Comparison of ENCODE assay signal across 9 cellular contexts in the genomic region with DNA sequence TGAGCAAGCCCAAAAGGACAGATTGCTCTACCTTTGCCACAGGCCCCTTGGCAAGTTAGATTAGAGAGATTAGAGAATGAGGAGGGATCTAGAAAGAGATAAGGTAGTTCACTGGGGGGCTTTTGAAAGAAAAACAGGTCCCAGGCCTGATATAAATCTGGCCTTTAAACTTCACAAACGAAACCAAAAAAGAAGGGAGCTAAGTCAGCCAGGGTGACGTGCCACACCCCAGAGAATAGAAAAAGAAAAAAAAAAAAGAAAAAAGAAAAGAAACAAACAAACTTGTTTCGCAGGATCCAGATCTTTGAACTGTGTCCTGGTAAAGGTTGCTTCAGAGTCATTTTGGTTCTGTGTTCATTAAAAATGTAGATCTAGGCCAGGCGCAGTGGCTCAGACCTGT. TPM values are rescaled to one million over a fixed set of nuclear protein-coding genes. Genes with fewer than 3 reads are reported as not detected.
DNase-seq lines count a peak whose midpoint lies in the region; ATAC-seq, FAIRE-seq and TF ChIP-seq lines count a peak whose summit lies in the region.
"Had no signal": no experiment of that assay in that cellular context is flagged by ENCODE, and none has a peak within 500 bp of the region (broad histone marks: within the 10 kb centered on the region; RNA-seq: fewer than 3 reads in every experiment).

No MANE protein-coding gene starts in this region.

- H3K27ac Mint-ChIP-seq in activated B cell treated with CpG ODN at 0.5 μM for 24 hours: peak overlapping the region; percentile 92
- H3K27ac Mint-ChIP-seq: endodermal cell had no signal

- H3K9me3 Mint-ChIP-seq in activated B cell treated with CpG ODN at 0.5 μM for 24 hours: no peaks in the 10 kb centered on the region
- H3K9me3 Mint-ChIP-seq: endodermal cell had no signal

- 25 to 37% (median 27%) methylated on average over 4 of the region's 4 CpGs for WGBS in small intestine, 3 donors

- DNase-seq in GM12865 (ENCODE audit: low read depth) (no peak), activated B cell treated with CpG ODN at 0.5 μM for 24 hours (no peak), fibroblast of villous mesenchyme (ENCODE audit: low read depth) (no peak), small intestine (peak; percentile 58), DMS53 treated with DMSO at 0.1 percent for 48 hours (lab: John Stamatoyannopoulos, UW; ENCODE audit: unreplicated experiment) (no peak)
- DNase-seq: endodermal cell, NCI-H510A had no signal

- peak overlapping the region; percentile 44 for H3K4me3 ChIP-seq in GM12865 (ENCODE audit: low read depth, low read length)
- peak overlapping the region; percentile 13 for H3K4me3 ChIP-seq in fibroblast of villous mesenchyme (ENCODE audit: low read depth, low read length)
- no peak overlapping the region for H3K4me3 ChIP-seq in small intestine (ENCODE audit: low read depth in 1 of 2, low read length in 2 of 2)

- no peaks in the 10 kb centered on the region for H3K27me3 ChIP-seq in small intestine (ENCODE audit: control insufficient read depth in 2 of 2, insufficient read depth in 2 of 2, low read length in 2 of 2)

- H3K27ac ChIP-seq in small intestine (ENCODE audit: low read depth in 1 of 2, low read length in 1 of 2): peak overlapping the region; percentile 79 to 90

- CTCF ChIA-PET in activated B cell treated with CpG ODN at 0.5 μM for 24 hours (lab: Charles Lee): interaction anchor here (1.0 kb wide), 1 partner anchor 142 kb away, joined by 3 read pairs; a partner anchor contains a TSS

- no peaks in the 10 kb centered on the region for H3K9me3 ChIP-seq in small intestine (ENCODE audit: control insufficient read depth, low read depth)

- peak overlapping the region; percentile 80 for H3K4me3 Mint-ChIP-seq in activated B cell treated with CpG ODN at 0.5 μM for 24 hours
- H3K4me3 Mint-ChIP-seq: endodermal cell had no signal

- FAIRE-seq in small intestine (lab: Jason Lieb, UNC): no peak

- POLR2A ChIA-PET in activated B cell treated with CpG ODN at 0.5 μM for 24 hours (lab: Charles Lee): interaction anchor here (0.7 to 1.5 kb wide), 8 partner anchors 8 to 695 kb away, joined by 3 to 5 read pairs (median 3); a partner anchor contains a TSS

- H3K4me1 Mint-ChIP-seq in activated B cell treated with CpG ODN at 0.5 μM for 24 hours: peaks cover 75% of the 10 kb centered on the region

- ATAC-seq in activated B cell treated with CpG ODN at 0.5 μM for 24 hours (ENCODE audit: low read depth): no peak
- ATAC-seq in GM18858 (IDR thresholded peaks at IDR 0.05; ENCODE audit: unreplicated experiment): no peak
- no peak for ATAC-seq in HG02798 (IDR thresholded peaks at IDR 0.05; ENCODE audit: poor library complexity, unreplicated experiment)

- intact Hi-C loops in activated B cell treated with CpG ODN at 0.5 μM for 24 hours (cut with micrococcal nuclease): loop anchor here (5.0 kb wide), 4 partner anchors 502 to 897 kb away; a partner anchor contains a TSS

- no peaks in the 10 kb centered on the region for H3K27me3 Mint-ChIP-seq in activated B cell treated with CpG ODN at 0.5 μM for 24 hours

- TF ChIP-seq CTCF in GM12865 (IDR thresholded peaks at IDR 0.05; ENCODE audit: insufficient read depth, low read depth, low read length, missing control alignments) (no peak), activated B cell treated with CpG ODN at 0.5 μM for 24 hours (IDR thresholded peaks at IDR 0.05) (no peak), fibroblast of villous mesenchyme (IDR thresholded peaks at IDR 0.05; ENCODE audit: insufficient read depth, low read depth, low read length) (no peak)

- H3K36me3 ChIP-seq in small intestine (ENCODE audit: control insufficient read depth in 2 of 2, insufficient read depth in 2 of 2, low read length in 2 of 2): no peaks in the 10 kb centered on the region

- peaks cover 5 to 6% of the 10 kb centered on the region in 2 donors for H3K4me1 ChIP-seq in small intestine (ENCODE audit: control insufficient read depth in 2 of 2, insufficient read depth in 1 of 2, low read depth in 1 of 2, low read length in 1 of 2)

- peaks cover 2% of the 10 kb centered on the region for H3K36me3 Mint-ChIP-seq in activated B cell treated with CpG ODN at 0.5 μM for 24 hours (ENCODE audit: low read depth)

RNA-seq across cellular contexts. Expression of a gene that starts 3.6 kb away (rescaled TPM):
- total RNA-seq in activated B cell treated with CpG ODN at 0.5 μM for 24 hours: 35.9 and 36.8 TPM in 2 replicates
- 9.7 and 12.5 TPM in 2 replicates for total RNA-seq in fibroblast of villous mesenchyme
- 10 to 100 TPM in 2 of 3 donors, 1 to 10 TPM in 1; 7.1 to 28.0 (median 23.5) TPM for polyA plus RNA-seq in small intestine

RNA-seq across cellular contexts. Expression of a gene that starts 31.8 kb away (rescaled TPM):
- not detected in 2 replicates for total RNA-seq in activated B cell treated with CpG ODN at 0.5 μM for 24 hours
- not detected in 2 replicates for total RNA-seq in fibroblast of villous mesenchyme
- not detected for polyA plus RNA-seq in small intestine
- total RNA-seq: endodermal cell had no signal

Comparison
In these comparisons a context has a peak if more than half of its experiments do, and no peak if none do; other contexts are left out.
1. H3K4me3 ChIP-seq: peak in GM12865 (single experiment) and fibroblast of villous mesenchyme (single experiment); none in small intestine (0 of 2).